ENCODE assay signal across 20 cellular contexts in the genomic region with DNA sequence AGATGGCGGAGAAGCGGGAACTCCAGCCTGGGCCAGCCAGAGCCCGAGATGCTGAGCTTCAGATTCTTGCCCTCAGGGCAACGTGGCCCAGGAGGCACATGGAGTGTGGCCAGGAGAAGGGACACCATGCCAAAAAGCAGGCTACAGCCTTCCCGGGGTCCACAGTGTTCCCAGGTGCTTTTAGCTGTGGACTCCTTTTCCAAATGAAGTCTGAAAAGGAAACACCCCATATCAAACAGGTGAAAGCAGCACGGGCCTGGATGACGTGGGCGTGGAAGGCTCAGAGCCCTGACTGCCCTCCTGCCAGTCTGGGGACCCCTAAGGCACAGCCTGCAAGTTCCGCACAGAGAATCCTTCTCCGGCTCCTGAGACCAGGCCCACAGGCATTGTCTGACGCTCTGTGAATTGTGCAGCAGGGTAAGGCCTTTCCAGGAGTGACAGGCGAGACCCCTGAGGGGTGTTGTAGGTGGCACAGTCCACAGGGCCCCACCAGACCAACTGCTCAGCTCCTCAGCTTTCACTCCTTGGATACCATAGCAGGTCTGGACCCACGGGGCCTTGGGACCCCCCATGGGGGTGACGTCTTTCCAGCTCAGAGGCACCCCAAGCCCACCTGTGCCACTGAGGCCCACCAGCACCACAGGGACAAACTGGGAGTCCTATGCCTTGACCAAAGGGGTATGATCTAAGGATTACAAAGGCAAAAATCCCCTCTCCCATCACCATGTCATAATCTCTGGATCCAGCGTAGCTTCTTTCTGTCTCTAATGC.
"Had no signal": no experiment of that assay in that cellular context is flagged by ENCODE, and none has a peak within 500 bp of the region (broad histone marks: within the 10 kb centered on the region; RNA-seq: fewer than 3 reads in every experiment).

No MANE protein-coding gene starts in this region.

- H3K4me1 ChIP-seq: foreskin keratinocyte, left ventricle myocardium inferior, stomach had no signal

- ATAC-seq: foreskin keratinocyte, left cardiac atrium had no signal

- H3K27me3 ChIP-seq: cardiac muscle cell, dorsolateral prefrontal cortex, foreskin keratinocyte had no signal

- H3K27ac ChIP-seq: cardiac muscle cell, dorsolateral prefrontal cortex, foreskin keratinocyte, left ventricle myocardium inferior, stomach, thoracic aorta had no signal

- FAIRE-seq: kidney, small intestine had no signal

- H3K9me3 ChIP-seq: left ventricle myocardium inferior, stomach, thoracic aorta had no signal

- DNase-seq: cortex of kidney; dorsolateral prefrontal cortex; effector memory CD4-positive, alpha-beta T cell; foreskin keratinocyte; immature natural killer cell; kidney; left cardiac atrium; left ventricle myocardium inferior; mesenchymal stem cell; midbrain; occipital lobe; small intestine; stimulated activated CD4-positive, alpha-beta T cell treated with anti-CD3 and anti-CD28 coated beads, Interleukin-12 subunit alpha, Interleukin-12 subunit beta, amount 100 ng/mL, for 4 hours; stimulated activated naive CD4-positive, alpha-beta T cell; substantia nigra; trophoblast cell had no signal

- H3K36me3 ChIP-seq: cardiac muscle cell, left ventricle myocardium inferior, stomach, thoracic aorta had no signal

- H3K4me3 ChIP-seq: cardiac muscle cell, dorsolateral prefrontal cortex, left ventricle myocardium inferior, lung, stomach, thoracic aorta had no signal
